Comparison of ENCODE assay signal across 16 cellular contexts in the genomic region with DNA sequence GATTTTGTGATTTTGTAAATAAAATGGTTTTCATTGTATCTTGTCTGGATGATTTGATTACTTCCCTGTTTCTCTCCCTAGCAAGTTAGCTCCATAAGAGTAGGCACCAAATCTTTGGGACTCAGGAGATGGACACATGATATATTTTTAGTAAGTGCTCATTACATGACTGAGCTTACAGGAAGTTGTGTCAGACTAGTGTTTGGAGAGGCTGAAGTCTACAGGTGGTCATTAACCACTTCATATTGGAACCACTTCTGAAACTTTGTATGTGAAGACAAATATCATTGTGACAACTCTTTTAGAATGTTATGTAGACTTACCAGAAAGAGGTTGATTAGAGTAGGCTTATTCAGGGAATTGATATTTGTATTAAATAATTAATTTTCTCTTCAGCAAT. TPM values are rescaled to one million over a fixed set of nuclear protein-coding genes. Genes with fewer than 3 reads are reported as not detected.
DNase-seq lines count a peak whose midpoint lies in the region; ATAC-seq, FAIRE-seq and TF ChIP-seq lines count a peak whose summit lies in the region.
"Had no signal": no experiment of that assay in that cellular context is flagged by ENCODE, and none has a peak within 500 bp of the region (broad histone marks: within the 10 kb centered on the region; RNA-seq: fewer than 3 reads in every experiment).

No MANE protein-coding gene starts in this region.

- H3K4me1 Mint-ChIP-seq in naive thymus-derived CD8-positive, alpha-beta T cell, result peaks cover 0 to 8% (median 0%) of the 10 kb centered on the region in 4 donors

- DNase-seq in mucosa of descending colon (no peak), caudate nucleus (lab: John Stamatoyannopoulos, UW) (no peak), T-helper 1 cell (no peak), H54 (ENCODE audit: insufficient read length, low spot score) (no peak)
- no peak for DNase-seq in naive thymus-derived CD8-positive, alpha-beta T cell
- DNase-seq: amygdala; effector memory CD4-positive, alpha-beta T cell; left cardiac atrium; stimulated activated CD4-positive, alpha-beta T cell treated with anti-CD3 and anti-CD28 coated beads, Interleukin-12 subunit alpha, Interleukin-12 subunit beta, amount 100 ng/mL, for 4 hours; stimulated activated CD8-positive, alpha-beta memory T cell treated with anti-CD3 and anti-CD28 coated beads, Interleukin-4, amount 100 ng/mL, for 48 hours; T1000 had no signal

- no peaks in the 10 kb centered on the region for H3K4me1 ChIP-seq in mucosa of descending colon (ENCODE audit: low read depth)

- H3K36me3 Mint-ChIP-seq in naive thymus-derived CD8-positive, alpha-beta T cell, result no peaks in the 10 kb centered on the region
- H3K36me3 Mint-ChIP-seq: neural progenitor cell had no signal

- POLR2A ChIA-PET in naive thymus-derived CD8-positive, alpha-beta T cell (lab: Charles Lee), result no interaction called here

- H3K4me3 Mint-ChIP-seq in naive thymus-derived CD8-positive, alpha-beta T cell, result no peak overlapping the region
- H3K4me3 Mint-ChIP-seq: neural progenitor cell had no signal

- H3K36me3 ChIP-seq in mucosa of descending colon (ENCODE audit: low read depth), result no peaks in the 10 kb centered on the region
- H3K36me3 ChIP-seq: neural progenitor cell had no signal

- ATAC-seq in GM18868 (IDR thresholded peaks at IDR 0.05; ENCODE audit: unreplicated experiment) (peak; percentile 62), GM21576 (IDR thresholded peaks at IDR 0.05; ENCODE audit: unreplicated experiment) (peak; percentile 60), HG03139 (IDR thresholded peaks at IDR 0.05; ENCODE audit: unreplicated experiment) (peak; percentile 49), mucosa of descending colon (peak; percentile 25)
- ATAC-seq in naive thymus-derived CD8-positive, alpha-beta T cell, result no peak
- ATAC-seq: HCT116, left cardiac atrium had no signal

- TF ChIP-seq POLR2A in H54 (IDR thresholded peaks at IDR 0.05; ENCODE audit: low read depth, low read length), result no peak

- FAIRE-seq in H54 (lab: Jason Lieb, UNC), result no peak

- H3K9me3 ChIP-seq in mucosa of descending colon, result no peaks in the 10 kb centered on the region

- H3K27me3 Mint-ChIP-seq in naive thymus-derived CD8-positive, alpha-beta T cell, result no peaks in the 10 kb centered on the region

- no peak overlapping the region for H3K27ac ChIP-seq in caudate nucleus (ENCODE audit: low read depth, low read length)
- H3K27ac ChIP-seq: neural progenitor cell had no signal

- H3K4me3 ChIP-seq in mucosa of descending colon, result no peak overlapping the region
- H3K4me3 ChIP-seq: neural progenitor cell had no signal

- intact Hi-C loops in mucosa of descending colon (cut with DNase I, micrococcal nuclease), result no loop called here

- TF ChIP-seq CTCF in mucosa of descending colon (IDR thresholded peaks at IDR 0.05), result no peak

- no peak overlapping the region for H3K27ac Mint-ChIP-seq in naive thymus-derived CD8-positive, alpha-beta T cell

- H3K9me3 Mint-ChIP-seq in naive thymus-derived CD8-positive, alpha-beta T cell, result no peaks in the 10 kb centered on the region
- H3K9me3 Mint-ChIP-seq: neural progenitor cell had no signal

RNA-seq across cellular contexts. Expression of a gene that starts 19.1 kb away (rescaled TPM):
- 10 to 100 TPM; 17.6 to 38.9 (median 18.8) TPM for total RNA-seq in mucosa of descending colon
- under 1 TPM; 0.83 to 0.93 TPM for total RNA-seq in naive thymus-derived CD8-positive, alpha-beta T cell
- polyA plus RNA-seq in naive thymus-derived CD8-positive, alpha-beta T cell, result under 1 TPM in 1 of 3 donors, not detected in 2; 0.38 TPM

Comparison
In these comparisons a context has a peak if more than half of its experiments do, and no peak if none do; other contexts are left out.
1. ATAC-seq: peak in GM18868 (single experiment), GM21576 (single experiment), HG03139 (single experiment) and mucosa of descending colon (single experiment); none in naive thymus-derived CD8-positive, alpha-beta T cell (0 of 2).
2. RNA of a gene that starts 19.1 kb away (total RNA-seq): 17.6 to 38.9 TPM in mucosa of descending colon; 0.83 to 0.93 TPM in naive thymus-derived CD8-positive, alpha-beta T cell; every median in the first group is over 4 times any median in the second.